Comparison of ENCODE assay signal across 9 cellular contexts in genomic region chr14:87049886-87050820, GRCh38.
DNase-seq lines count a peak whose midpoint lies in the region; ATAC-seq and TF ChIP-seq lines count a peak whose summit lies in the region.
"Had no signal": no experiment of that assay in that cellular context is flagged by ENCODE, and none has a peak within 500 bp of the region (broad histone marks: within the 10 kb centered on the region; RNA-seq: fewer than 3 reads in every experiment).

No MANE protein-coding gene starts in this region.

- H3K4me1 ChIP-seq in naive thymus-derived CD4-positive, alpha-beta T cell (ENCODE audit: control insufficient read depth in 2 of 2, insufficient read depth in 2 of 2, low read length in 2 of 2): no peaks in the 10 kb centered on the region

- intact Hi-C loops in naive thymus-derived CD4-positive, alpha-beta T cell (cut with micrococcal nuclease): no loop called here

- no peaks in the 10 kb centered on the region for H3K36me3 ChIP-seq in naive thymus-derived CD4-positive, alpha-beta T cell (ENCODE audit: control insufficient read depth in 2 of 3, insufficient read depth in 3 of 3, low read length in 3 of 3)

- H3K4me3 ChIP-seq in cardiac fibroblast (replicated peaks in 1 of 2; ENCODE audit: low read depth in 2 of 2, low read length in 2 of 2): no peak overlapping the region
- no peak overlapping the region for H3K4me3 ChIP-seq in naive thymus-derived CD4-positive, alpha-beta T cell (ENCODE audit: low read length)
- H3K4me3 ChIP-seq: skin epidermis had no signal

- CTCF ChIA-PET in naive thymus-derived CD4-positive, alpha-beta T cell (lab: Charles Lee): interaction anchor here (0.6 kb wide), 1 partner anchor 18 kb away, joined by 3 read pairs; no protein-coding TSS in a partner anchor

- H3K27ac Mint-ChIP-seq in activated T-cell treated with anti-CD3 and anti-CD28 coated beads, Interleukin-2, amount 50 U/mL, for 72 hours: no peak overlapping the region
- no peak overlapping the region for H3K27ac Mint-ChIP-seq in activated T-cell treated with anti-CD3 and anti-CD28 coated beads, Interleukin-2, amount 50 U/mL, for 24 hours
- no peak overlapping the region for H3K27ac Mint-ChIP-seq in stimulated activated naive CD8-positive, alpha-beta T cell treated with anti-CD3 and anti-CD28 coated beads, Interleukin-15, amount 100 ng/mL, for 72 hours
- H3K27ac Mint-ChIP-seq in naive thymus-derived CD4-positive, alpha-beta T cell: no peak overlapping the region

- H3K27me3 ChIP-seq in naive thymus-derived CD4-positive, alpha-beta T cell (ENCODE audit: control insufficient read depth in 2 of 2, insufficient read depth in 2 of 2, low read length in 2 of 2): no peaks in the 10 kb centered on the region

- H3K36me3 Mint-ChIP-seq in activated T-cell treated with anti-CD3 and anti-CD28 coated beads, Interleukin-2, amount 50 U/mL, for 72 hours (ENCODE audit: insufficient read depth in 2 of 2): no peaks in the 10 kb centered on the region
- no peaks in the 10 kb centered on the region for H3K36me3 Mint-ChIP-seq in activated T-cell treated with anti-CD3 and anti-CD28 coated beads, Interleukin-2, amount 50 U/mL, for 24 hours (ENCODE audit: low read depth)
- no peaks in the 10 kb centered on the region for H3K36me3 Mint-ChIP-seq in naive thymus-derived CD4-positive, alpha-beta T cell

- ATAC-seq in activated T-cell treated with anti-CD3 and anti-CD28 coated beads, Interleukin-2, amount 50 U/mL, for 72 hours (replicated peaks in 1 of 2): no peak
- no peak for ATAC-seq in stimulated activated naive CD8-positive, alpha-beta T cell treated with anti-CD3 and anti-CD28 coated beads, Interleukin-15, amount 100 ng/mL, for 72 hours
- no peak for ATAC-seq in naive thymus-derived CD4-positive, alpha-beta T cell
- ATAC-seq in HG03378 (IDR thresholded peaks at IDR 0.05; ENCODE audit: unreplicated experiment): no peak

- peaks cover 0 to 1% of the 10 kb centered on the region in 2 donors for H3K9me3 Mint-ChIP-seq in activated T-cell treated with anti-CD3 and anti-CD28 coated beads, Interleukin-2, amount 50 U/mL, for 72 hours
- peaks cover 3% of the 10 kb centered on the region for H3K9me3 Mint-ChIP-seq in activated T-cell treated with anti-CD3 and anti-CD28 coated beads, Interleukin-2, amount 50 U/mL, for 24 hours
- peaks cover 0 to 4% of the 10 kb centered on the region in 2 donors for H3K9me3 Mint-ChIP-seq in stimulated activated naive CD8-positive, alpha-beta T cell treated with anti-CD3 and anti-CD28 coated beads, Interleukin-15, amount 100 ng/mL, for 72 hours
- H3K9me3 Mint-ChIP-seq in naive thymus-derived CD4-positive, alpha-beta T cell: peaks cover 0 to 12% (median 0%) of the 10 kb centered on the region in 11 donors

- no peak overlapping the region for H3K27ac ChIP-seq in naive thymus-derived CD4-positive, alpha-beta T cell (ENCODE audit: low read depth, low read length)
- H3K27ac ChIP-seq: skin epidermis had no signal

- POLR2A ChIA-PET in naive thymus-derived CD4-positive, alpha-beta T cell (lab: Charles Lee): no interaction called here

- DNase-seq in activated T-cell treated with anti-CD3 and anti-CD28 coated beads, Interleukin-2, amount 50 U/mL, for 72 hours: peak; percentile 0 to 3
- DNase-seq in activated T-cell treated with anti-CD3 and anti-CD28 coated beads, Interleukin-2, amount 50 U/mL, for 24 hours: no peak
- DNase-seq in NCI-H146 treated with DMSO at 0.1 percent for 48 hours (lab: John Stamatoyannopoulos, UW; ENCODE audit: unreplicated experiment) (peak; percentile 77), cardiac fibroblast (ENCODE audit: low read depth in 2 of 2) (peak; percentile 1 to 19)
- DNase-seq in stimulated activated naive CD8-positive, alpha-beta T cell treated with anti-CD3 and anti-CD28 coated beads, Interleukin-15, amount 100 ng/mL, for 72 hours: peak; percentile 1 to 8
- DNase-seq in naive thymus-derived CD4-positive, alpha-beta T cell: no peak
- DNase-seq in activated CD8-positive, alpha-beta memory T cell treated with anti-CD3 and anti-CD28 coated beads for 24 hours: no peak

- no peaks in the 10 kb centered on the region for H3K4me1 Mint-ChIP-seq in activated T-cell treated with anti-CD3 and anti-CD28 coated beads, Interleukin-2, amount 50 U/mL, for 72 hours (ENCODE audit: low read depth)
- no peaks in the 10 kb centered on the region for H3K4me1 Mint-ChIP-seq in activated T-cell treated with anti-CD3 and anti-CD28 coated beads, Interleukin-2, amount 50 U/mL, for 24 hours (ENCODE audit: low read depth)
- no peaks in the 10 kb centered on the region for H3K4me1 Mint-ChIP-seq in stimulated activated naive CD8-positive, alpha-beta T cell treated with anti-CD3 and anti-CD28 coated beads, Interleukin-15, amount 100 ng/mL, for 72 hours
- no peaks in the 10 kb centered on the region for H3K4me1 Mint-ChIP-seq in naive thymus-derived CD4-positive, alpha-beta T cell

- no peak overlapping the region for H3K4me3 Mint-ChIP-seq in activated T-cell treated with anti-CD3 and anti-CD28 coated beads, Interleukin-2, amount 50 U/mL, for 72 hours
- H3K4me3 Mint-ChIP-seq in activated T-cell treated with anti-CD3 and anti-CD28 coated beads, Interleukin-2, amount 50 U/mL, for 24 hours: no peak overlapping the region
- H3K4me3 Mint-ChIP-seq in stimulated activated naive CD8-positive, alpha-beta T cell treated with anti-CD3 and anti-CD28 coated beads, Interleukin-15, amount 100 ng/mL, for 72 hours: no peak overlapping the region
- no peak overlapping the region for H3K4me3 Mint-ChIP-seq in naive thymus-derived CD4-positive, alpha-beta T cell

- H3K27me3 Mint-ChIP-seq in activated T-cell treated with anti-CD3 and anti-CD28 coated beads, Interleukin-2, amount 50 U/mL, for 72 hours (ENCODE audit: low read depth): no peaks in the 10 kb centered on the region
- H3K27me3 Mint-ChIP-seq in activated T-cell treated with anti-CD3 and anti-CD28 coated beads, Interleukin-2, amount 50 U/mL, for 24 hours: no peaks in the 10 kb centered on the region
- H3K27me3 Mint-ChIP-seq in stimulated activated naive CD8-positive, alpha-beta T cell treated with anti-CD3 and anti-CD28 coated beads, Interleukin-15, amount 100 ng/mL, for 72 hours: no peaks in the 10 kb centered on the region
- H3K27me3 Mint-ChIP-seq in naive thymus-derived CD4-positive, alpha-beta T cell: no peaks in the 10 kb centered on the region

- TF ChIP-seq CTCF in cardiac fibroblast (IDR thresholded peaks at IDR 0.05; ENCODE audit: low read depth, low read length): peak; percentile 20

- no peaks in the 10 kb centered on the region for H3K9me3 ChIP-seq in naive thymus-derived CD4-positive, alpha-beta T cell (ENCODE audit: control insufficient read depth in 2 of 3, low read length in 3 of 3)

Comparison
In these comparisons a context has a peak if more than half of its experiments do, and no peak if none do; other contexts are left out.
1. DNase-seq: peak in activated T-cell treated with anti-CD3 and anti-CD28 coated beads, Interleukin-2, amount 50 U/mL, for 72 hours (2 of 2), NCI-H146 treated with DMSO at 0.1 percent for 48 hours (single experiment), cardiac fibroblast (2 of 2) and stimulated activated naive CD8-positive, alpha-beta T cell treated with anti-CD3 and anti-CD28 coated beads, Interleukin-15, amount 100 ng/mL, for 72 hours (2 of 2); none in activated T-cell treated with anti-CD3 and anti-CD28 coated beads, Interleukin-2, amount 50 U/mL, for 24 hours (single experiment), naive thymus-derived CD4-positive, alpha-beta T cell (0 of 9) and activated CD8-positive, alpha-beta memory T cell treated with anti-CD3 and anti-CD28 coated beads for 24 hours (single experiment).